8 cellular contexts compared by ENCODE assay signal in the genomic region with DNA sequence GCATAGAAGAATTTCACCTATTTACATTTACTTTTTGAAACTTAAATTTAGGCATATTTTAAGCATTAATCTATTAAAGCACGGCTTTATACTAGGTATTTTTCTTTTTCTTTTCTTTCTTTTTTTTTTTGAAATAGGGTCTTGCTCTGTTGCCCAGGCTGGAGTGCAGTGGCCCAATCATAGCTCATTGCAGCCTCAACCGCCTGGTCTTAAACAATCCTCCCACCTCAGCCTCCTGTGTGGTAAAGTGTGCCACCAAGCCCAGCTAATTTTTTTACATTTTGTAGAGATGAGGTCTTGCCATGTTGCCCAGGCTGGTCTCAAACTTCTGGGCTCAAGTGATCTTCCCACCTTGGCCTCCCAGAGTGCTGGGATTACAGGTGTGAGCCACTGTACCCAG. TPM values are rescaled to one million over a fixed set of nuclear protein-coding genes. Genes with fewer than 3 reads are reported as not detected.
DNase-seq lines count a peak whose midpoint lies in the region; ATAC-seq and TF ChIP-seq lines count a peak whose summit lies in the region.
"Not testable (repeated sequence)": the region's sequence is repeated elsewhere in the genome, so short reads cannot be mapped to it uniquely, and the experiment has no call there.

No MANE protein-coding gene starts in this region.

- ATAC-seq in heart right ventricle; stimulated activated effector memory CD8-positive, alpha-beta T cell treated with anti-CD3 and anti-CD28 coated beads, Interleukin-12 subunit alpha, Interleukin-12 subunit beta, amount 100 ng/mL, for 72 hours: not testable (repeated sequence)

- H3K4me3 ChIP-seq in CD4-positive, alpha-beta memory T cell (ENCODE audit: low read length in 2 of 2); mammary epithelial cell (replicated peaks in 1 of 3; ENCODE audit: insufficient read depth in 1 of 3, low read depth in 2 of 3, low read length in 3 of 3); heart right ventricle; osteoblast (ENCODE audit: insufficient read depth, low read length): not testable (repeated sequence)

- not testable (repeated sequence) for BruUV-seq in mammary epithelial cell (replicated peaks; lab: Mats Ljungman, UMichigan)

- WGBS in mammary epithelial cell (ENCODE audit: low coverage, missing lambda C conversion rate) = 92% methylated on average over 2 of the region's 2 CpGs
- WGBS in heart right ventricle, 2 donors = 95 to 96% methylated on average over 2 of the region's 2 CpGs

- not testable (repeated sequence) for H3K27me3 ChIP-seq in CD4-positive, alpha-beta memory T cell (ENCODE audit: insufficient read depth, low read length); mammary epithelial cell (ENCODE audit: insufficient read depth, low read length); heart right ventricle; osteoblast (ENCODE audit: insufficient read depth, low read length)

- TF ChIP-seq CTCF in RWPE1 (conservative IDR thresholded peaks at IDR 0.05; ENCODE audit: low read depth); mammary epithelial cell (conservative IDR thresholded peaks at IDR 0.05 in 1 of 2, IDR thresholded peaks at IDR 0.05 in 1 of 2; ENCODE audit: extremely low read depth in 1 of 2, insufficient read depth in 1 of 2, low read depth in 1 of 2, low read length in 2 of 2); heart right ventricle (IDR thresholded peaks at IDR 0.05); osteoblast (IDR thresholded peaks at IDR 0.05; ENCODE audit: extremely low read depth, low read depth, low read length); type B pancreatic cell (conservative IDR thresholded peaks at IDR 0.05): not testable (repeated sequence)

- H3K27ac Mint-ChIP-seq in CD4-positive, alpha-beta memory T cell = peak overlapping the region in 4 of 7 donors; percentile 31 to 81 (median 53)
- peak overlapping the region; percentile 59 for H3K27ac Mint-ChIP-seq in activated naive CD4-positive, alpha-beta T cell treated with anti-CD3 and anti-CD28 coated beads, Interleukin-2, amount 50 U/mL, for 24 hours
- peak overlapping the region; percentile 36 for H3K27ac Mint-ChIP-seq in stimulated activated effector memory CD8-positive, alpha-beta T cell treated with anti-CD3 and anti-CD28 coated beads, Interleukin-12 subunit alpha, Interleukin-12 subunit beta, amount 100 ng/mL, for 72 hours
- peak overlapping the region; percentile 86 for H3K27ac Mint-ChIP-seq in type B pancreatic cell

- POLR2A ChIA-PET in CD4-positive, alpha-beta memory T cell (lab: Charles Lee; ENCODE audit: partially characterized antibody) = interaction anchor here (1.2 to 4.9 kb wide), 2 partner anchors 69 to 86 kb away, joined by 3 to 40 read pairs; no protein-coding TSS in a partner anchor
- POLR2A ChIA-PET in RWPE1 (lab: Yijun Ruan, JAX; ENCODE audit: low non-redundant PET) = not testable (repeated sequence)

- not testable (repeated sequence) for H2AFZ ChIP-seq in mammary epithelial cell (ENCODE audit: low read depth, low read length); osteoblast (ENCODE audit: low read length)

- dilution Hi-C loops in mammary epithelial cell (cut with HindIII; ENCODE audit: low sequenced_read_pairs) = not testable (repeated sequence)

- H3K27ac ChIP-seq in CD4-positive, alpha-beta memory T cell (ENCODE audit: low read depth, low read length) = not testable (repeated sequence)
- H3K27ac ChIP-seq in RWPE1 = peak overlapping the region; percentile 85
- H3K27ac ChIP-seq in mammary epithelial cell (ENCODE audit: insufficient read depth, low read depth, low read length) = peak overlapping the region; percentile 99
- peak overlapping the region; percentile 19 to 93 (median 72) for H3K27ac ChIP-seq in heart right ventricle
- peak overlapping the region; percentile 92 for H3K27ac ChIP-seq in osteoblast (ENCODE audit: low read depth, low read length)

- not testable (repeated sequence) for H3K79me2 ChIP-seq in mammary epithelial cell (ENCODE audit: insufficient read depth, low read length); osteoblast (ENCODE audit: insufficient read depth, low read length)

- H3K27me3 Mint-ChIP-seq in CD4-positive, alpha-beta memory T cell; activated naive CD4-positive, alpha-beta T cell treated with anti-CD3 and anti-CD28 coated beads, Interleukin-2, amount 50 U/mL, for 24 hours; type B pancreatic cell: not testable (repeated sequence)

- H3K4me3 Mint-ChIP-seq in CD4-positive, alpha-beta memory T cell; stimulated activated effector memory CD8-positive, alpha-beta T cell treated with anti-CD3 and anti-CD28 coated beads, Interleukin-12 subunit alpha, Interleukin-12 subunit beta, amount 100 ng/mL, for 72 hours; type B pancreatic cell: not testable (repeated sequence)
- peak overlapping the region; percentile 81 for H3K4me3 Mint-ChIP-seq in activated naive CD4-positive, alpha-beta T cell treated with anti-CD3 and anti-CD28 coated beads, Interleukin-2, amount 50 U/mL, for 24 hours

- not testable (repeated sequence) for H3K36me3 ChIP-seq in CD4-positive, alpha-beta memory T cell (ENCODE audit: insufficient read depth, low read length); mammary epithelial cell (ENCODE audit: insufficient read depth, low read length); heart right ventricle; osteoblast (ENCODE audit: insufficient read depth, low read length)

- CTCF ChIA-PET in CD4-positive, alpha-beta memory T cell (lab: Charles Lee; ENCODE audit: partially characterized antibody) = interaction anchor here (1.3 to 8.3 kb wide), 4 partner anchors 13 to 140 kb away, joined by 4 to 74 read pairs (median 18); no protein-coding TSS in a partner anchor
- CTCF ChIA-PET in RWPE1 (lab: Yijun Ruan, JAX); mammary epithelial cell (lab: Charles Lee; ENCODE audit: low non-redundant PET): not testable (repeated sequence)

- not testable (repeated sequence) for H3K9me3 Mint-ChIP-seq in CD4-positive, alpha-beta memory T cell; activated naive CD4-positive, alpha-beta T cell treated with anti-CD3 and anti-CD28 coated beads, Interleukin-2, amount 50 U/mL, for 24 hours; stimulated activated effector memory CD8-positive, alpha-beta T cell treated with anti-CD3 and anti-CD28 coated beads, Interleukin-12 subunit alpha, Interleukin-12 subunit beta, amount 100 ng/mL, for 72 hours; type B pancreatic cell

- H3K4me2 ChIP-seq in mammary epithelial cell (ENCODE audit: insufficient read depth, low read depth, low read length) = peak overlapping the region; percentile 61
- H3K4me2 ChIP-seq in osteoblast (ENCODE audit: insufficient read depth, low read length) = peak overlapping the region; percentile 67

- DNase-seq in CD4-positive, alpha-beta memory T cell; RWPE1 (ENCODE audit: low spot score); mammary epithelial cell; heart right ventricle; osteoblast (ENCODE audit: insufficient read length, low spot score, missing footprints); stimulated activated effector memory CD8-positive, alpha-beta T cell treated with anti-CD3 and anti-CD28 coated beads, Interleukin-12 subunit alpha, Interleukin-12 subunit beta, amount 100 ng/mL, for 72 hours (ENCODE audit: low spot score in 2 of 2); type B pancreatic cell (ENCODE audit: extremely low spot score, unreplicated experiment): not testable (repeated sequence)

- not testable (repeated sequence) for H3K9ac ChIP-seq in mammary epithelial cell (ENCODE audit: insufficient read depth, low read length)

- H3K9me3 ChIP-seq in CD4-positive, alpha-beta memory T cell (ENCODE audit: control insufficient read depth in 1 of 2, low read length in 2 of 2); mammary epithelial cell (replicated peaks; ENCODE audit: insufficient read depth, low read length); heart right ventricle; osteoblast (ENCODE audit: low read depth, low read length): not testable (repeated sequence)

- H3K4me1 Mint-ChIP-seq in CD4-positive, alpha-beta memory T cell = peaks cover 18 to 45% (median 28%) of the 10 kb centered on the region in 4 donors
- peaks cover 49% of the 10 kb centered on the region for H3K4me1 Mint-ChIP-seq in activated naive CD4-positive, alpha-beta T cell treated with anti-CD3 and anti-CD28 coated beads, Interleukin-2, amount 50 U/mL, for 24 hours
- peaks cover 41% of the 10 kb centered on the region for H3K4me1 Mint-ChIP-seq in stimulated activated effector memory CD8-positive, alpha-beta T cell treated with anti-CD3 and anti-CD28 coated beads, Interleukin-12 subunit alpha, Interleukin-12 subunit beta, amount 100 ng/mL, for 72 hours
- peaks cover 14% of the 10 kb centered on the region for H3K4me1 Mint-ChIP-seq in type B pancreatic cell (ENCODE audit: unreplicated experiment)

- H3K36me3 Mint-ChIP-seq in CD4-positive, alpha-beta memory T cell; activated naive CD4-positive, alpha-beta T cell treated with anti-CD3 and anti-CD28 coated beads, Interleukin-2, amount 50 U/mL, for 24 hours; stimulated activated effector memory CD8-positive, alpha-beta T cell treated with anti-CD3 and anti-CD28 coated beads, Interleukin-12 subunit alpha, Interleukin-12 subunit beta, amount 100 ng/mL, for 72 hours; type B pancreatic cell: not testable (repeated sequence)

- intact Hi-C loops in CD4-positive, alpha-beta memory T cell (cut with micrococcal nuclease) = loop anchor here (5.0 kb wide), 1 partner anchor 659 kb away; no protein-coding TSS in a partner anchor
- intact Hi-C loops in mammary epithelial cell (cut with micrococcal nuclease) = not testable (repeated sequence)
- intact Hi-C loops in heart right ventricle (cut with DNase I) = loop anchor here in 9 of 10 donors (2.0 to 5.0 kb wide), 6 partner anchors 68 to 139 kb away; partner anchors contain the start of gene EID3 (in 1 of the 9)

- in situ Hi-C loops in mammary epithelial cell (cut with MboI; ENCODE audit: low sequenced_read_pairs in 2 of 2) = loop anchor here in 1 of 2 donors (5.0 kb wide), 1 partner anchor 69 kb away; no protein-coding TSS in a partner anchor

- not testable (repeated sequence) for H4K20me1 ChIP-seq in mammary epithelial cell (ENCODE audit: insufficient read depth, low read length); osteoblast (ENCODE audit: insufficient read depth, low read length)

- peaks cover 29% of the 10 kb centered on the region for H3K4me1 ChIP-seq in CD4-positive, alpha-beta memory T cell (ENCODE audit: insufficient read depth, low read length)
- H3K4me1 ChIP-seq in mammary epithelial cell (ENCODE audit: insufficient read depth, low read length) (peaks cover 35% of the 10 kb centered on the region), heart right ventricle (peaks cover 0 to 33% (median 14%) of the 10 kb centered on the region in 9 donors), osteoblast (ENCODE audit: insufficient read depth, low read length) (peaks cover 25% of the 10 kb centered on the region)

RNA-seq across cellular contexts. Expression of gene TXNRD1, which starts 2.9 kb away (rescaled TPM):
- 10 to 100 TPM; 57.6 to 64.5 TPM for total RNA-seq in CD4-positive, alpha-beta memory T cell
- 10 to 100 TPM; 32.2 to 35.8 TPM for polyA plus RNA-seq in CD4-positive, alpha-beta memory T cell
- total RNA-seq in mammary epithelial cell (100 to 1,000 TPM; 148 to 150 TPM), heart right ventricle (100 to 1,000 TPM in 2 of 10 donors, 10 to 100 TPM in 8; 57.7 to 113 (median 86.9) TPM), osteoblast (323 and 502 TPM in 2 replicates), type B pancreatic cell (ENCODE audit: low replicate concordance) (94.7 and 157 TPM in 2 replicates)
- polyA plus RNA-seq in mammary epithelial cell (71.8 TPM), heart right ventricle (10 to 100 TPM; 20.6 to 60.2 TPM)
- polyA minus RNA-seq in mammary epithelial cell = 73.3 TPM

Comparison
In these comparisons a context has a peak if more than half of its experiments do, and no peak if none do; other contexts are left out.
1. H3K27ac Mint-ChIP-seq: peak in every context shown above with its lines; median percentile 86 in type B pancreatic cell; 59 in activated naive CD4-positive, alpha-beta T cell treated with anti-CD3 and anti-CD28 coated beads, Interleukin-2, amount 50 U/mL, for 24 hours; 53 in CD4-positive, alpha-beta memory T cell; 36 in stimulated activated effector memory CD8-positive, alpha-beta T cell treated with anti-CD3 and anti-CD28 coated beads, Interleukin-12 subunit alpha, Interleukin-12 subunit beta, amount 100 ng/mL, for 72 hours.